Comparison of ENCODE assay signal across 10 cellular contexts in the genomic region with DNA sequence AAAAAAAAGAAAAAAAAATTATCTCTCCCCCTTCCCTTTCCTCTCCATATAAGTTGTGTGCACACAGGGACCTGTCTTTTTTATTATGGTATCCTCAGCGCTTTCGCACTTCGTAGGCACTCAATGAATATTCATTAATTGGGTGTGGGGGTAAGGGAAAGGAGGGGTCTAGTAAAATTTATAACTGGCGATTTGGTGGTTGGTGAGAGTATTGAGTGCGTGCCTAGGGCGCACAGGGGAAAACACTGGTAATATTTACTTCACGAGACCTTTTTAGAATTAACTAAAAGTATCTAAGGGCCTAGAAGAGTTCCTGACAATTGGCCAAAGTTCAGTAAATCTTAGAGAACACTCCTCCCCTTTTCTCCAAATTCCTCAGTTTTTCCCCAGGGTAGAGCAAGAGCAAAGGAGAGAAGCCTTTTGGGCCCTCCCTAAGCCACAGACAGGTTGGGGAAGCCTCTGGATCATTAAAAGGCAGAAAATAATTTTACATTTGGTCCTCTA. TPM values are rescaled to one million over a fixed set of nuclear protein-coding genes. Genes with fewer than 3 reads are reported as not detected.
DNase-seq lines count a peak whose midpoint lies in the region; ATAC-seq, FAIRE-seq and TF ChIP-seq lines count a peak whose summit lies in the region.
"Had no signal": no experiment of that assay in that cellular context is flagged by ENCODE, and none has a peak within 500 bp of the region (broad histone marks: within the 10 kb centered on the region; RNA-seq: fewer than 3 reads in every experiment).

No MANE protein-coding gene starts in this region.

- no peak overlapping the region for H3K56ac ChIP-seq in H1 (replicated peaks; ENCODE audit: insufficient read length, low read depth, low read length)

- no peaks in the 10 kb centered on the region for H4K20me1 ChIP-seq in H1 (replicated peaks in 1 of 2; ENCODE audit: control insufficient read depth in 1 of 2, insufficient read depth in 2 of 2, low read length in 2 of 2)

- WGBS in H1 (ENCODE audit: extremely low coverage in 1 of 2, insufficient coverage in 1 of 2, insufficient read length in 1 of 2, insufficient replicate concordance in 2 of 2, low coverage in 1 of 2, low lambda C conversion rate in 2 of 2, missing lambda C conversion rate in 1 of 2), 2 experiments = 79% methylated on average over 7 of the region's 7 CpGs; no CpG with 5 or more reads in 1 of the 2 experiments

- H3K4me3 Mint-ChIP-seq in IgD-negative memory B cell = peak overlapping the region; percentile 15 to 85 (median 55)
- H3K4me3 Mint-ChIP-seq in natural killer cell treated with Interleukin-12 subunit alpha and Interleukin-12 subunit beta and Interleukin-15 and Interleukin-18, amount 100 ng/mL, for 72 hours = peak overlapping the region; percentile 58

- peak overlapping the region; percentile 69 to 78 for H3K4me2 ChIP-seq in H1 (ENCODE audit: insufficient read depth in 1 of 2, low read depth in 2 of 2, low read length in 2 of 2)

- no peak overlapping the region for H3K4ac ChIP-seq in H1 (replicated peaks; ENCODE audit: insufficient read length, low read depth, low read length)

- no peaks in the 10 kb centered on the region for H3K36me3 ChIP-seq in H1 (ENCODE audit: control insufficient read depth in 2 of 4, insufficient read depth in 4 of 4, low read length in 3 of 4)
- H3K36me3 ChIP-seq: cardiac muscle cell had no signal

- peak overlapping the region; percentile 52 for H3K27ac ChIP-seq in 22Rv1
- no peak overlapping the region for H3K27ac ChIP-seq in H1 (ENCODE audit: low read depth, low read length)
- no peak overlapping the region for H3K27ac ChIP-seq in RWPE1
- H3K27ac ChIP-seq: cardiac muscle cell had no signal

- H3K79me2 ChIP-seq in H1 (ENCODE audit: control insufficient read depth in 1 of 2, insufficient read depth in 2 of 2, low read length in 2 of 2) = no peaks in the 10 kb centered on the region

- no peak overlapping the region for H2BK20ac ChIP-seq in H1 (ENCODE audit: low read length)

- H3K18ac ChIP-seq in H1 (ENCODE audit: extremely low read depth, low read length) = no peak overlapping the region

- no peaks in the 10 kb centered on the region for H3K36me3 Mint-ChIP-seq in IgD-negative memory B cell
- no peaks in the 10 kb centered on the region for H3K36me3 Mint-ChIP-seq in natural killer cell treated with Interleukin-12 subunit alpha and Interleukin-12 subunit beta and Interleukin-15 and Interleukin-18, amount 100 ng/mL, for 72 hours

- no peak overlapping the region for H2AFZ ChIP-seq in H1 (ENCODE audit: low read length)

- no peaks in the 10 kb centered on the region for H3K27me3 ChIP-seq in H1 (replicated peaks in 1 of 4; ENCODE audit: control insufficient read depth in 3 of 4, extremely low read depth in 1 of 4, insufficient read depth in 3 of 4, low read length in 3 of 4)
- H3K27me3 ChIP-seq: cardiac muscle cell had no signal

- FAIRE-seq in H1 (lab: Jason Lieb, UNC) = no peak
- FAIRE-seq: K562 had no signal

- CTCF ChIA-PET in H1 (lab: Charles Lee; ENCODE audit: partially characterized antibody) = interaction anchor here (0.6 to 2.2 kb wide), 9 partner anchors 9 to 334 kb away, joined by 3 to 9 read pairs (median 3); a partner anchor contains a TSS
- CTCF ChIA-PET in RWPE1 (lab: Yijun Ruan, JAX) = interaction anchor here (0.6 to 2.3 kb wide), 5 partner anchors 8 to 119 kb away, joined by 3 to 10 read pairs (median 7); no protein-coding TSS in a partner anchor

- H4K91ac ChIP-seq in H1 (replicated peaks; ENCODE audit: insufficient read length, low read length) = no peak overlapping the region

- no peak for TF ChIP-seq EP300 in H1 (IDR thresholded peaks at IDR 0.05; ENCODE audit: borderline replicate concordance in 1 of 2, low read depth in 2 of 2, low read length in 2 of 2)

- DNase-seq in H1 (ENCODE audit: low read depth in 1 of 2, low spot score in 2 of 2) (no peak), 8988T (no peak), RWPE1 (ENCODE audit: low spot score) (no peak)
- no peak for DNase-seq in natural killer cell treated with Interleukin-12 subunit alpha and Interleukin-12 subunit beta and Interleukin-15 and Interleukin-18, amount 100 ng/mL, for 72 hours (ENCODE audit: low spot score)

- no peak overlapping the region for H3K23ac ChIP-seq in H1 (ENCODE audit: insufficient read length)

- no peaks in the 10 kb centered on the region; the same call in 1 of the 2 replicates for H3K23me2 ChIP-seq in H1 (ENCODE audit: low read depth, low read length)

- H3K4me1 Mint-ChIP-seq in IgD-negative memory B cell = peaks cover 3 to 10% (median 4%) of the 10 kb centered on the region in 3 donors
- peaks cover 0 to 5% of the 10 kb centered on the region in 2 donors for H3K4me1 Mint-ChIP-seq in natural killer cell treated with Interleukin-12 subunit alpha and Interleukin-12 subunit beta and Interleukin-15 and Interleukin-18, amount 100 ng/mL, for 72 hours (ENCODE audit: low read depth in 2 of 2)

- TF ChIP-seq RAD21 in H1 (IDR thresholded peaks at IDR 0.05 in 1 of 2, conservative IDR thresholded peaks at IDR 0.05 in 1 of 2; ENCODE audit: low read depth in 2 of 2, low read length in 2 of 2) = no peak

- H2AK5ac ChIP-seq in H1 (ENCODE audit: low read depth, low read length) = no peak overlapping the region

- H3K9me3 ChIP-seq in H1 (ENCODE audit: insufficient read depth in 2 of 2, low read depth in 1 of 2, low read length in 1 of 2) = no peaks in the 10 kb centered on the region

- H3K4me1 ChIP-seq in H1 (replicated peaks in 1 of 4; ENCODE audit: control insufficient read depth in 3 of 4, insufficient read depth in 4 of 4, low read length in 3 of 4) = peaks cover 0 to 7% (median 3%) of the 10 kb centered on the region in 4 experiments; a peak in 4 of 7 replicates

- H2BK120ac ChIP-seq in H1 (replicated peaks; ENCODE audit: low read depth, low read length) = no peak overlapping the region

- no peak for TF ChIP-seq POLR2A in H1 (IDR thresholded peaks at IDR 0.05; ENCODE audit: control extremely low read depth in 1 of 2, low read depth in 2 of 2, low read length in 2 of 2)

- no peak for ATAC-seq in natural killer cell treated with Interleukin-12 subunit alpha and Interleukin-12 subunit beta and Interleukin-15 and Interleukin-18, amount 100 ng/mL, for 72 hours
- ATAC-seq in HG02571 (IDR thresholded peaks at IDR 0.05; ENCODE audit: unreplicated experiment) = no peak
- no peak for ATAC-seq in HG02610 (IDR thresholded peaks at IDR 0.05; ENCODE audit: unreplicated experiment)
- ATAC-seq: K562 had no signal

- H3K27me3 Mint-ChIP-seq in IgD-negative memory B cell = peaks cover 30% of the 10 kb centered on the region
- peaks cover 19 to 32% of the 10 kb centered on the region in 2 donors for H3K27me3 Mint-ChIP-seq in natural killer cell treated with Interleukin-12 subunit alpha and Interleukin-12 subunit beta and Interleukin-15 and Interleukin-18, amount 100 ng/mL, for 72 hours

- POLR2A ChIA-PET in H1 (lab: Charles Lee; ENCODE audit: partially characterized antibody) (interaction anchor here (0.9 to 29.7 kb wide), 10 partner anchors 9 to 259 kb away, joined by 3 to 643 read pairs (median 10); a partner anchor contains a TSS), RWPE1 (lab: Yijun Ruan, JAX; ENCODE audit: low non-redundant PET) (no interaction called here)

- H3K9ac ChIP-seq in H1 (replicated peaks in 1 of 4; ENCODE audit: extremely low read depth in 1 of 4, low read depth in 3 of 4, low read length in 3 of 4) = peak overlapping the region in 2 of 4 experiments; percentile 72 to 75; a peak in 4 of 7 replicates

- no peaks in the 10 kb centered on the region for H3K79me1 ChIP-seq in H1 (ENCODE audit: low read depth, low read length)

- no peak overlapping the region for H2BK12ac ChIP-seq in H1 (ENCODE audit: low read depth, low read length)

- H4K8ac ChIP-seq in H1 (ENCODE audit: extremely low read depth, insufficient read depth, low read length) = no peak overlapping the region

- no peak for TF ChIP-seq CTCF in 22Rv1 (IDR thresholded peaks at IDR 0.05)
- TF ChIP-seq CTCF in H1 (IDR thresholded peaks at IDR 0.05; ENCODE audit: control extremely low read depth in 1 of 3, insufficient read depth in 1 of 3, low read depth in 1 of 3, low read length in 3 of 3) = no peak
- no peak for TF ChIP-seq CTCF in RWPE1 (conservative IDR thresholded peaks at IDR 0.05; ENCODE audit: low read depth)

- H3K27ac Mint-ChIP-seq in IgD-negative memory B cell = peak overlapping the region in 1 of 3 donors; percentile 73
- no peak overlapping the region for H3K27ac Mint-ChIP-seq in natural killer cell treated with Interleukin-12 subunit alpha and Interleukin-12 subunit beta and Interleukin-15 and Interleukin-18, amount 100 ng/mL, for 72 hours

- no peak overlapping the region for H3K14ac ChIP-seq in H1 (ENCODE audit: insufficient read length)

- peaks cover 0 to 1% (median 0%) of the 10 kb centered on the region in 3 donors for H3K9me3 Mint-ChIP-seq in IgD-negative memory B cell
- no peaks in the 10 kb centered on the region for H3K9me3 Mint-ChIP-seq in natural killer cell treated with Interleukin-12 subunit alpha and Interleukin-12 subunit beta and Interleukin-15 and Interleukin-18, amount 100 ng/mL, for 72 hours

- peak overlapping the region; percentile 11 to 62 (median 35) for H3K4me3 ChIP-seq in H1 (ENCODE audit: extremely low read depth in 1 of 4, insufficient read depth in 2 of 4, low read depth in 3 of 4, low read length in 4 of 4)
- H3K4me3 ChIP-seq: K562 had no signal

- H2BK15ac ChIP-seq in H1 (ENCODE audit: low read length) = no peak overlapping the region

- H2BK5ac ChIP-seq in H1 (ENCODE audit: low read depth, low read length) = no peak overlapping the region

- H4K5ac ChIP-seq in H1 (ENCODE audit: insufficient read length, low read depth, low read length) = no peak overlapping the region

RNA-seq across cellular contexts. Expression of a gene that starts 25.7 kb away (rescaled TPM):
- polyA plus RNA-seq in IgD-negative memory B cell (not detected), H1 (2011; rRNA removed) (82.7 and 131 TPM in 2 replicates)
- 96.8 and 98.8 TPM in 2 replicates for total RNA-seq in H1 (2021; fragmentation: NEBNext Ultra II Directional; extraction: Animal tissue kit (Norgen Biotek cat#: 25700))
- 84.9 TPM for polyA plus RNA-seq in H1 (2011; cell fraction: cytosol; rRNA removed)
- 193 TPM for polyA plus RNA-seq in H1 (2011; cell fraction: nucleus; rRNA removed)
- polyA plus RNA-seq in H1 (2012, experiment 1 of 2) = 68.1 to 113 TPM (median 105 TPM) in 4 replicates
- 96.2 TPM for polyA plus RNA-seq in H1 (2012, experiment 2 of 2)
- 58.3 TPM for polyA plus RNA-seq in H1 (2013, experiment 1 of 2)
- 62.9 TPM for polyA plus RNA-seq in H1 (2013, experiment 2 of 2)
- polyA minus RNA-seq in H1 (2011; rRNA and poly(A)+ RNA removed) = 166 and 223 TPM in 2 replicates
- polyA minus RNA-seq in H1 (2011; cell fraction: cytosol; rRNA and poly(A)+ RNA removed) = 121 TPM
- polyA minus RNA-seq in H1 (2011; cell fraction: nucleus; rRNA and poly(A)+ RNA removed) = 106 TPM
- under 1 TPM; 0.36 to 0.86 TPM for total RNA-seq in natural killer cell treated with Interleukin-12 subunit alpha and Interleukin-12 subunit beta and Interleukin-15 and Interleukin-18, amount 100 ng/mL, for 72 hours

RNA-seq across cellular contexts. Expression of a gene that starts 40.6 kb away (rescaled TPM):
- polyA plus RNA-seq in IgD-negative memory B cell (15.3 TPM), H1 (2011; rRNA removed) (53.3 and 85.6 TPM in 2 replicates)
- total RNA-seq in H1 (2021; fragmentation: NEBNext Ultra II Directional; extraction: Animal tissue kit (Norgen Biotek cat#: 25700)) = 84.3 and 86.6 TPM in 2 replicates
- 27.4 TPM for polyA plus RNA-seq in H1 (2011; cell fraction: cytosol; rRNA removed)
- polyA plus RNA-seq in H1 (2011; cell fraction: nucleus; rRNA removed) = 76.1 TPM
- 66.6 to 76.2 TPM (median 71.2 TPM) in 4 replicates for polyA plus RNA-seq in H1 (2012, experiment 1 of 2)
- 72.7 TPM for polyA plus RNA-seq in H1 (2012, experiment 2 of 2)
- polyA plus RNA-seq in H1 (2013, experiment 1 of 2) = 46.6 TPM
- 43.2 TPM for polyA plus RNA-seq in H1 (2013, experiment 2 of 2)
- polyA minus RNA-seq in H1 (2011; rRNA and poly(A)+ RNA removed) = 45.1 and 58.5 TPM in 2 replicates
- polyA minus RNA-seq in H1 (2011; cell fraction: cytosol; rRNA and poly(A)+ RNA removed) = 39.3 TPM
- polyA minus RNA-seq in H1 (2011; cell fraction: nucleus; rRNA and poly(A)+ RNA removed) = 53.5 TPM
- total RNA-seq in natural killer cell treated with Interleukin-12 subunit alpha and Interleukin-12 subunit beta and Interleukin-15 and Interleukin-18, amount 100 ng/mL, for 72 hours = 10 to 100 TPM; 46.0 to 72.3 TPM

Comparison
In these comparisons a context has a peak if more than half of its experiments do, and no peak if none do; other contexts are left out.
1. RNA of a gene that starts 25.7 kb away (total RNA-seq): 96.8 to 98.8 TPM in H1; 0.36 to 0.86 TPM in natural killer cell treated with Interleukin-12 subunit alpha and Interleukin-12 subunit beta and Interleukin-15 and Interleukin-18, amount 100 ng/mL, for 72 hours; every median in the first group is over 10 times any median in the second.